In the genomic region with DNA sequence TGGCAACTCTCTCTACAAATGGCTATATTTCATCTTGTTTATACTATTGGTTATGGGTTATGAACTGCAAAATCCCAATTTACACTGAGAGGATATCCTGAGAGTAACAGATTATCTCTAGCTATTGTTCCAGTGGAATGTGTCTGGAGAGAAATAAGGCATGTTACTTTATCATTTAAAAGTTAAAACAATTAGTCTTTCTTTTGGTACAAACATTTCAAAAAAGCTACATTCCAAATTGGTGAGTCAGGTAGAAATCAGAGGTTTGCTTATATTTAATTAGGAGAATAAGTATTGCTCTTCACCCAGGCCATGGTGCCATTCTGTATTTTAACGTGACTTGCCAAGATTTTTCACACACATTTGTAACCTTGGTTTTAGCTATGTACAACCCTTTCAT, we compare ENCODE assay signal across 21 cellular contexts.
DNase-seq lines count a peak whose midpoint lies in the region; ATAC-seq, FAIRE-seq and TF ChIP-seq lines count a peak whose summit lies in the region.
"Had no signal": no experiment of that assay in that cellular context is flagged by ENCODE, and none has a peak within 500 bp of the region (broad histone marks: within the 10 kb centered on the region; RNA-seq: fewer than 3 reads in every experiment).

No MANE protein-coding gene starts in this region.

- WGBS in mesodermal cell (ENCODE audit: insufficient coverage in 2 of 2), 2 experiments, result no CpG with 5 or more reads among the region's 1 CpG
- 57 to 76% (median 67%) methylated on average over 1 of the region's 1 CpG for WGBS in small intestine, 3 donors

- H3K36me3 Mint-ChIP-seq in endothelial cell (ENCODE audit: low read depth, unreplicated experiment), result no peaks in the 10 kb centered on the region
- H3K36me3 Mint-ChIP-seq in activated naive CD4-positive, alpha-beta T cell treated with anti-CD3 and anti-CD28 coated beads, Interleukin-2, amount 50 U/mL, for 72 hours, result no peaks in the 10 kb centered on the region
- H3K36me3 Mint-ChIP-seq: neural progenitor cell had no signal

- DNase-seq in COLO829 (ENCODE audit: low spot score) (peak; percentile 54), PC-3 (peak; percentile 66), endothelial cell (ENCODE audit: low spot score) (no peak), small intestine (no peak)
- no peak for DNase-seq in activated naive CD4-positive, alpha-beta T cell treated with anti-CD3 and anti-CD28 coated beads, Interleukin-2, amount 50 U/mL, for 72 hours (ENCODE audit: low spot score in 2 of 2)
- DNase-seq: activated effector memory CD4-positive, alpha-beta T cell treated with Interleukin-2 at 50 U/mL for 16 hours; amniotic stem cell; Caco-2; heart left ventricle; islet precursor cell; KBM-7; NCI-H1048; NCI-H2081 treated with DMSO at 0.1 percent for 48 hours; NCI-H69; upper lobe of left lung had no signal

- H2AFZ ChIP-seq in PC-3 (ENCODE audit: low read length), result no peak overlapping the region
- H2AFZ ChIP-seq: neural progenitor cell had no signal

- peak overlapping the region; percentile 74 for H3K27ac ChIP-seq in PC-3 (ENCODE audit: low read length)
- H3K27ac ChIP-seq in mesodermal cell (ENCODE audit: low read depth, low read length, severe bottlenecking), result peak overlapping the region; percentile 33
- no peak overlapping the region for H3K27ac ChIP-seq in small intestine (ENCODE audit: low read depth in 1 of 2, low read length in 1 of 2)
- H3K27ac ChIP-seq: epithelial cell of prostate, heart left ventricle, neural progenitor cell, upper lobe of left lung had no signal

- no peaks in the 10 kb centered on the region for H3K79me2 ChIP-seq in PC-3 (ENCODE audit: low read length)

- peaks cover 3% of the 10 kb centered on the region for H3F3A ChIP-seq in PC-3 (ENCODE audit: low read length, unreplicated experiment)

- H3K4me1 ChIP-seq in PC-3 (ENCODE audit: insufficient read depth, low read length), result peaks cover 15% of the 10 kb centered on the region
- H3K4me1 ChIP-seq in mesodermal cell (ENCODE audit: control insufficient read depth, insufficient read depth, low read length, poor library complexity, severe bottlenecking), result no peaks in the 10 kb centered on the region
- no peaks in the 10 kb centered on the region for H3K4me1 ChIP-seq in small intestine (ENCODE audit: control insufficient read depth in 2 of 2, insufficient read depth in 1 of 2, low read depth in 1 of 2, low read length in 1 of 2)
- H3K4me1 ChIP-seq: Caco-2, neural progenitor cell, upper lobe of left lung had no signal

- intact Hi-C loops in PC-3 (cut with micrococcal nuclease), result no loop called here

- TF ChIP-seq CTCF in PC-3 (conservative IDR thresholded peaks at IDR 0.05; ENCODE audit: low read depth, low read length), result no peak
- no peak for TF ChIP-seq CTCF in endothelial cell (IDR thresholded peaks at IDR 0.05; ENCODE audit: unreplicated experiment)

- ATAC-seq in PC-3, result peak; percentile 68
- no peak for ATAC-seq in HG02884 (IDR thresholded peaks at IDR 0.05; ENCODE audit: unreplicated experiment)
- no peak for ATAC-seq in HG03025 (IDR thresholded peaks at IDR 0.05; ENCODE audit: low FRiP score, unreplicated experiment)
- no peak for ATAC-seq in activated naive CD4-positive, alpha-beta T cell treated with anti-CD3 and anti-CD28 coated beads, Interleukin-2, amount 50 U/mL, for 72 hours
- ATAC-seq: heart left ventricle had no signal

- H3K9ac ChIP-seq in PC-3 (ENCODE audit: low read length), result no peak overlapping the region
- H3K9ac ChIP-seq: neural progenitor cell had no signal

- H4K20me1 ChIP-seq in PC-3 (ENCODE audit: low read length), result no peaks in the 10 kb centered on the region

- H3K4me1 Mint-ChIP-seq in endothelial cell (ENCODE audit: unreplicated experiment), result peaks cover 4% of the 10 kb centered on the region
- H3K4me1 Mint-ChIP-seq: neural progenitor cell had no signal

- H3K4me3 Mint-ChIP-seq in endothelial cell (ENCODE audit: unreplicated experiment), result no peak overlapping the region
- H3K4me3 Mint-ChIP-seq: neural progenitor cell; stimulated activated naive CD8-positive, alpha-beta T cell treated with anti-CD3 and anti-CD28 coated beads, Interleukin-15, Interleukin-2, amounts not matched to agents 100 ng/mL and 50 ng/mL, for 24 hours had no signal

- no peaks in the 10 kb centered on the region for H3K9me3 Mint-ChIP-seq in endothelial cell (ENCODE audit: unreplicated experiment)
- no peaks in the 10 kb centered on the region for H3K9me3 Mint-ChIP-seq in activated naive CD4-positive, alpha-beta T cell treated with anti-CD3 and anti-CD28 coated beads, Interleukin-2, amount 50 U/mL, for 72 hours
- H3K9me3 Mint-ChIP-seq: neural progenitor cell; stimulated activated naive CD8-positive, alpha-beta T cell treated with anti-CD3 and anti-CD28 coated beads, Interleukin-15, Interleukin-2, amounts not matched to agents 100 ng/mL and 50 ng/mL, for 24 hours had no signal

- no peaks in the 10 kb centered on the region for H3K36me3 ChIP-seq in PC-3 (ENCODE audit: low read depth, low read length)
- no peaks in the 10 kb centered on the region for H3K36me3 ChIP-seq in mesodermal cell (ENCODE audit: control insufficient read depth, insufficient read depth, low read length)
- H3K36me3 ChIP-seq in small intestine (ENCODE audit: control insufficient read depth in 2 of 2, insufficient read depth in 2 of 2, low read length in 2 of 2), result no peaks in the 10 kb centered on the region
- H3K36me3 ChIP-seq: heart left ventricle, neural progenitor cell, upper lobe of left lung had no signal

- peak overlapping the region; percentile 33; the same call in 1 of the 2 replicates for H3K4me3 ChIP-seq in PC-3 (ENCODE audit: low read length)
- no peak overlapping the region for H3K4me3 ChIP-seq in mesodermal cell (ENCODE audit: extremely low read depth, insufficient read depth, low read length, poor library complexity, severe bottlenecking)
- H3K4me3 ChIP-seq in small intestine (ENCODE audit: low read depth in 1 of 2, low read length in 2 of 2), result no peak overlapping the region
- H3K4me3 ChIP-seq: heart left ventricle, neural progenitor cell, upper lobe of left lung had no signal

- H3K27me3 ChIP-seq in PC-3 (ENCODE audit: low read length), result no peaks in the 10 kb centered on the region
- no peaks in the 10 kb centered on the region for H3K27me3 ChIP-seq in small intestine (ENCODE audit: control insufficient read depth in 2 of 2, insufficient read depth in 2 of 2, low read length in 2 of 2)
- H3K27me3 ChIP-seq: heart left ventricle, neural progenitor cell, upper lobe of left lung had no signal

- peak overlapping the region; percentile 70 for H3K4me2 ChIP-seq in PC-3 (ENCODE audit: low read length)
- H3K4me2 ChIP-seq: neural progenitor cell had no signal

- POLR2A ChIA-PET in PC-3 (lab: Charles Lee; ENCODE audit: unreplicated experiment), result no interaction called here

- H3K9me3 ChIP-seq in PC-3 (ENCODE audit: low read length), result no peaks in the 10 kb centered on the region
- no peaks in the 10 kb centered on the region for H3K9me3 ChIP-seq in mesodermal cell (ENCODE audit: control insufficient read depth, low read length)
- H3K9me3 ChIP-seq in small intestine (ENCODE audit: control insufficient read depth, low read depth), result no peaks in the 10 kb centered on the region
- H3K9me3 ChIP-seq: Caco-2, heart left ventricle, upper lobe of left lung had no signal

- H3K27me3 Mint-ChIP-seq in endothelial cell (ENCODE audit: unreplicated experiment), result no peaks in the 10 kb centered on the region
- H3K27me3 Mint-ChIP-seq: stimulated activated naive CD8-positive, alpha-beta T cell treated with anti-CD3 and anti-CD28 coated beads, Interleukin-15, Interleukin-2, amounts not matched to agents 100 ng/mL and 50 ng/mL, for 24 hours had no signal

- no peak for FAIRE-seq in small intestine (lab: Jason Lieb, UNC)

- H3K27ac Mint-ChIP-seq in endothelial cell (ENCODE audit: unreplicated experiment), result peak overlapping the region; percentile 86
- H3K27ac Mint-ChIP-seq in activated naive CD4-positive, alpha-beta T cell treated with anti-CD3 and anti-CD28 coated beads, Interleukin-2, amount 50 U/mL, for 72 hours, result no peak overlapping the region
- H3K27ac Mint-ChIP-seq: neural progenitor cell; stimulated activated naive CD8-positive, alpha-beta T cell treated with anti-CD3 and anti-CD28 coated beads, Interleukin-15, Interleukin-2, amounts not matched to agents 100 ng/mL and 50 ng/mL, for 24 hours had no signal

- CTCF ChIA-PET in PC-3 (lab: Charles Lee), result no interaction called here

- BruUV-seq in PC-3 (replicated peaks; lab: Mats Ljungman, UMichigan), result no TSS peak

- H3K9me2 ChIP-seq in PC-3 (replicated peaks; ENCODE audit: low read length), result no peaks in the 10 kb centered on the region

Comparison
In these comparisons a context has a peak if more than half of its experiments do, and no peak if none do; other contexts are left out.
1. DNase-seq: peak in COLO829 (single experiment) and PC-3 (single experiment); none in endothelial cell (single experiment), small intestine (single experiment) and activated naive CD4-positive, alpha-beta T cell treated with anti-CD3 and anti-CD28 coated beads, Interleukin-2, amount 50 U/mL, for 72 hours (0 of 2).
2. H3K27ac ChIP-seq: peak in PC-3 (single experiment) and mesodermal cell (single experiment); none in small intestine (0 of 2).